In the genomic region with DNA sequence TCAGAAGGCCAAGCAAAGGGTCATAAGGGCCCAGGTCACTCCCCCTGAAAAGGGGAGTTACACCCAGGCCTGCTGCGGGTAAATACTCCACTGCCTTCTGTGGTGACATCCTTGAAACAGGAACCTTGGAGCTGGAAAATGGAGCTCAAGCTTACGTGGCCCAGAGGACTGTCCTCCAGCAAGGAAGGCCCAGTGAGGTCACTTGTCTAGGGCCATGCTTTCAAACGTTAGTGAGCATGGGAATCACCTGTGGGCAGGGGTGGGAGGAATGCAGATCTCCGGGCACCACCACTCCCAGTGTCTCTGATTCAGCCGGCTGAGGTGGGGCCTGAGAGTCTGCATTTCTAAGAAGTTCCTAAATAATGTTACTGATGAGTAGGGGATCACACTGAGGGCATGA, we compare ENCODE assay signal across 21 cellular contexts.
DNase-seq lines count a peak whose midpoint lies in the region; ATAC-seq, FAIRE-seq and TF ChIP-seq lines count a peak whose summit lies in the region.
"Had no signal": no experiment of that assay in that cellular context is flagged by ENCODE, and none has a peak within 500 bp of the region (broad histone marks: within the 10 kb centered on the region; RNA-seq: fewer than 3 reads in every experiment).

No MANE protein-coding gene starts in this region.

- H3K4me3 ChIP-seq in endodermal cell (ENCODE audit: low read length) (no peak overlapping the region), trophoblast cell (ENCODE audit: low read depth, low read length) (no peak overlapping the region)
- H3K4me3 ChIP-seq: GM23248, MG63 had no signal

- H3K4me1 ChIP-seq in endodermal cell (ENCODE audit: control insufficient read depth, insufficient read depth, low read length), result peaks cover 15% of the 10 kb centered on the region
- H3K4me1 ChIP-seq in trophoblast cell (ENCODE audit: control insufficient read depth in 1 of 2, insufficient read depth in 2 of 2, low read length in 2 of 2), result peaks cover 10 to 22% of the 10 kb centered on the region in 2 experiments

- H3K36me3 ChIP-seq in endodermal cell (ENCODE audit: control insufficient read depth, insufficient read depth, low read length) (no peaks in the 10 kb centered on the region), trophoblast cell (ENCODE audit: control insufficient read depth in 1 of 2, insufficient read depth in 2 of 2, low read length in 2 of 2) (no peaks in the 10 kb centered on the region)
- H3K36me3 ChIP-seq: MG63 had no signal

- no peak overlapping the region for H2BK5ac ChIP-seq in trophoblast cell (ENCODE audit: low read depth, low read length, poor library complexity)

- H3K23ac ChIP-seq in trophoblast cell (ENCODE audit: low read length), result no peak overlapping the region

- H3K27ac Mint-ChIP-seq in T-helper 17 cell, result peak overlapping the region; percentile 41
- no peak overlapping the region for H3K27ac Mint-ChIP-seq in endodermal cell

- peak overlapping the region; percentile 6 for H2BK12ac ChIP-seq in trophoblast cell (ENCODE audit: low read length)

- H3K27me3 ChIP-seq in endodermal cell (ENCODE audit: control insufficient read depth, insufficient read depth, low read length, poor library complexity, severe bottlenecking), result no peaks in the 10 kb centered on the region
- no peaks in the 10 kb centered on the region for H3K27me3 ChIP-seq in trophoblast cell (ENCODE audit: insufficient read depth, low read length)

- peak; percentile 61 for FAIRE-seq in GM12891 (lab: Jason Lieb, UNC)
- FAIRE-seq: HepG2 had no signal

- no peak overlapping the region for H3K4ac ChIP-seq in trophoblast cell (ENCODE audit: low read depth, low read length)

- H3K27ac ChIP-seq in endodermal cell (ENCODE audit: low read depth, low read length) (no peak overlapping the region), trophoblast cell (ENCODE audit: low read depth, low read length) (no peak overlapping the region)
- H3K27ac ChIP-seq: GM23248 had no signal

- H3K79me1 ChIP-seq in trophoblast cell (ENCODE audit: low read length), result peaks cover 6% of the 10 kb centered on the region

- TF ChIP-seq CTCF in endodermal cell (conservative IDR thresholded peaks at IDR 0.05), result no peak

- H2AFZ ChIP-seq in trophoblast cell (ENCODE audit: insufficient read depth, low read length, poor library complexity), result no peak overlapping the region
- H2AFZ ChIP-seq: GM23248 had no signal

- H3K18ac ChIP-seq in trophoblast cell (ENCODE audit: low read length), result no peak overlapping the region

- H3K36me3 Mint-ChIP-seq in T-helper 17 cell (ENCODE audit: low read depth), result peaks cover 2% of the 10 kb centered on the region
- H3K36me3 Mint-ChIP-seq in endodermal cell (ENCODE audit: low read depth), result no peaks in the 10 kb centered on the region

- no peak overlapping the region for H4K12ac ChIP-seq in trophoblast cell (ENCODE audit: low read depth, low read length)

- TF ChIP-seq POLR2A in GM12891 (IDR thresholded peaks at IDR 0.05; ENCODE audit: low read depth, low read length), result no peak

- no peak overlapping the region for H2BK120ac ChIP-seq in trophoblast cell (ENCODE audit: insufficient read depth, low read length, poor library complexity)

- H3K79me2 ChIP-seq in trophoblast cell (ENCODE audit: control insufficient read depth, insufficient read depth, low read length, poor library complexity), result no peaks in the 10 kb centered on the region

- no peak overlapping the region for H3K4me2 ChIP-seq in trophoblast cell (ENCODE audit: low read length)
- H3K4me2 ChIP-seq: SK-N-SH had no signal

- no peak overlapping the region for H3K14ac ChIP-seq in trophoblast cell (ENCODE audit: low read length)

- ATAC-seq in T-helper 17 cell, result no peak
- ATAC-seq: HepG2, Panc1 had no signal

- H4K91ac ChIP-seq in trophoblast cell (ENCODE audit: low read depth, low read length), result no peak overlapping the region

- no peak overlapping the region for H2AK5ac ChIP-seq in trophoblast cell (ENCODE audit: low read length)

- H3K4me1 Mint-ChIP-seq in T-helper 17 cell (peaks cover 10% of the 10 kb centered on the region), endodermal cell (peaks cover 46% of the 10 kb centered on the region)

- H3K27me3 Mint-ChIP-seq in T-helper 17 cell, result no peaks in the 10 kb centered on the region
- H3K27me3 Mint-ChIP-seq in endodermal cell (ENCODE audit: insufficient read depth), result no peaks in the 10 kb centered on the region
- H3K27me3 Mint-ChIP-seq: CD4-positive, alpha-beta memory T cell had no signal

- H3K4me3 Mint-ChIP-seq in T-helper 17 cell (no peak overlapping the region), endodermal cell (no peak overlapping the region)
- H3K4me3 Mint-ChIP-seq: CD4-positive, alpha-beta memory T cell had no signal

- peaks cover 2% of the 10 kb centered on the region for H3K9me3 Mint-ChIP-seq in endodermal cell

- no peak overlapping the region for H4K8ac ChIP-seq in trophoblast cell (ENCODE audit: low read depth, low read length)

- 91% methylated on average over 5 of the region's 5 CpGs; no CpG with 5 or more reads in 1 of the 2 experiments for WGBS in endodermal cell (ENCODE audit: insufficient coverage in 1 of 2, insufficient read length in 1 of 2), 2 experiments
- whole genome bisulfite sequencing in trophoblast cell (ENCODE audit: extremely low coverage, insufficient coverage, insufficient read length), result no CpG with 5 or more reads among the region's 5 CpGs

- H3K9ac ChIP-seq in endodermal cell (ENCODE audit: extremely low read depth, low read length, poor library complexity, severe bottlenecking), result no peak overlapping the region
- no peak overlapping the region for H3K9ac ChIP-seq in trophoblast cell (ENCODE audit: low read length)
- H3K9ac ChIP-seq: GM23248, SK-N-SH had no signal

- no peak for DNase-seq in GM12891 (ENCODE audit: insufficient read length, low spot score)
- DNase-seq in T-helper 17 cell, result no peak
- peak; percentile 45 for DNase-seq in endodermal cell
- DNase-seq in trophoblast cell, result no peak
- no peak for DNase-seq in D341Med (ENCODE audit: low spot score)
- DNase-seq in HuH-7.5 (ENCODE audit: low spot score), result no peak
- no peak for DNase-seq in stimulated activated CD4-positive, alpha-beta T cell treated with anti-CD3 and anti-CD28 coated beads, Interleukin-2, amount 100 ng/mL, for 48 hours
- DNase-seq: AML-193; Calu3; CD4-positive, alpha-beta memory T cell; DMS79; GM23248; Karpas-422; MG63; NCI-H1092 treated with DMSO at 0.1 percent for 48 hours; NCI-H2107; NCI-H226; NCI-H524 treated with DMSO at 0.1 percent for 48 hours; SK-N-SH had no signal

- no peaks in the 10 kb centered on the region for H3K9me3 ChIP-seq in T-helper 17 cell (ENCODE audit: control insufficient read depth, low read length, poor library complexity, severe bottlenecking)
- no peaks in the 10 kb centered on the region for H3K9me3 ChIP-seq in endodermal cell (ENCODE audit: control insufficient read depth, low read length)
- H3K9me3 ChIP-seq in trophoblast cell (ENCODE audit: insufficient read depth, low read depth, low read length), result peaks cover 2% of the 10 kb centered on the region
- H3K9me3 ChIP-seq: SK-N-SH had no signal

TF ChIP-seq in GM12891, 5 proteins besides CTCF, POLR2A, EP300 and RAD21:
- TF ChIP-seq TAF1 (IDR thresholded peaks at IDR 0.05; ENCODE audit: low read depth, low read length) (no peak), SPI1 (IDR thresholded peaks at IDR 0.05; ENCODE audit: low read depth, low read length) (no peak), PAX5 (IDR thresholded peaks at IDR 0.05; ENCODE audit: insufficient read depth, low read length, severe bottlenecking) (no peak), POU2F2 (IDR thresholded peaks at IDR 0.05; ENCODE audit: low read depth, low read length) (no peak), POLR2AphosphoS5 (IDR thresholded peaks at IDR 0.05; ENCODE audit: low read depth, low read length) (no peak)
